ENCODE assay signal across 22 cellular contexts in genomic region chr1:53408013-53408754, GRCh38. TPM values are rescaled to one million over a fixed set of nuclear protein-coding genes. Genes with fewer than 3 reads are reported as not detected.
DNase-seq lines count a peak whose midpoint lies in the region; ATAC-seq, FAIRE-seq and TF ChIP-seq lines count a peak whose summit lies in the region.
"Had no signal": no experiment of that assay in that cellular context is flagged by ENCODE, and none has a peak within 500 bp of the region (broad histone marks: within the 10 kb centered on the region; RNA-seq: fewer than 3 reads in every experiment).

No MANE protein-coding gene starts in this region.

- no peak for FAIRE-seq in pancreas (lab: Jason Lieb, UNC)

- no peak overlapping the region for H3K27ac ChIP-seq in foreskin keratinocyte
- no peak overlapping the region for H3K27ac ChIP-seq in thyroid gland
- no peak overlapping the region for H3K27ac ChIP-seq in gastrocnemius medialis
- H3K27ac ChIP-seq in pancreas, result no peak overlapping the region
- H3K27ac ChIP-seq: prostate gland, suprapubic skin had no signal

- no peaks in the 10 kb centered on the region for H3K36me3 Mint-ChIP-seq in activated naive CD8-positive, alpha-beta T cell
- H3K36me3 Mint-ChIP-seq in activated naive CD8-positive, alpha-beta T cell treated with anti-CD3 and anti-CD28 coated beads for 36 hours, result no peaks in the 10 kb centered on the region

- no peaks in the 10 kb centered on the region for H3K9me3 Mint-ChIP-seq in activated naive CD8-positive, alpha-beta T cell (ENCODE audit: low read depth)
- H3K9me3 Mint-ChIP-seq in activated naive CD8-positive, alpha-beta T cell treated with anti-CD3 and anti-CD28 coated beads for 36 hours, result no peaks in the 10 kb centered on the region
- H3K9me3 Mint-ChIP-seq: dendritic cell treated with granulocyte-macrophage colony-stimulating factor and Interleukin-4, amounts not matched to agents 40 ng/mL and 50 ng/mL, for 4 days had no signal

- TF ChIP-seq POLR2A in thyroid gland (IDR thresholded peaks at IDR 0.05), result no peak
- TF ChIP-seq POLR2A in gastrocnemius medialis (IDR thresholded peaks at IDR 0.05), result no peak

- DNase-seq in activated naive CD8-positive, alpha-beta T cell treated with anti-CD3 and anti-CD28 coated beads for 36 hours, result no peak
- peak; percentile 38 for DNase-seq in T1000 (lab: John Stamatoyannopoulos, UW)
- DNase-seq in foreskin keratinocyte, result no peak
- DNase-seq in ureter (ENCODE audit: low spot score), result peak; percentile 31
- DNase-seq in thyroid gland, result no peak
- no peak for DNase-seq in gastrocnemius medialis
- no peak for DNase-seq in pancreas
- DNase-seq: activated CD4-positive, alpha-beta T cell treated with anti-CD3 and anti-CD28 coated beads, Interleukin-2, amount 50 U/mL, for 1 hour; activated effector memory CD4-positive, alpha-beta T cell treated with anti-CD3 and anti-CD28 coated beads, Interleukin-2, amount 50 U/mL, for 16 hours; hippocampal formation; left cardiac atrium; NCI-H1436; NCI-H345; Right ventricle myocardium superior; T-helper 9 cell had no signal

- H3K4me1 ChIP-seq in foreskin keratinocyte (no peaks in the 10 kb centered on the region), thyroid gland (peaks cover 10 to 35% of the 10 kb centered on the region in 2 donors), gastrocnemius medialis (no peaks in the 10 kb centered on the region), pancreas (no peaks in the 10 kb centered on the region)
- H3K4me1 ChIP-seq: HAP-1, prostate gland, suprapubic skin had no signal

- no peak overlapping the region for H3K4me3 Mint-ChIP-seq in activated naive CD8-positive, alpha-beta T cell
- no peak overlapping the region for H3K4me3 Mint-ChIP-seq in activated naive CD8-positive, alpha-beta T cell treated with anti-CD3 and anti-CD28 coated beads for 36 hours
- H3K4me3 Mint-ChIP-seq: dendritic cell treated with granulocyte-macrophage colony-stimulating factor and Interleukin-4, amounts not matched to agents 40 ng/mL and 50 ng/mL, for 4 days had no signal

- H3K4me1 Mint-ChIP-seq in activated naive CD8-positive, alpha-beta T cell (ENCODE audit: low read depth), result peaks cover 34% of the 10 kb centered on the region
- peaks cover 30% of the 10 kb centered on the region for H3K4me1 Mint-ChIP-seq in activated naive CD8-positive, alpha-beta T cell treated with anti-CD3 and anti-CD28 coated beads for 36 hours

- peak; percentile 13 for ATAC-seq in foreskin keratinocyte
- ATAC-seq in gastrocnemius medialis, result no peak
- no peak for ATAC-seq in pancreas
- ATAC-seq: left cardiac atrium had no signal

- peak overlapping the region; percentile 73 for H3K27ac Mint-ChIP-seq in activated naive CD8-positive, alpha-beta T cell
- no peak overlapping the region for H3K27ac Mint-ChIP-seq in activated naive CD8-positive, alpha-beta T cell treated with anti-CD3 and anti-CD28 coated beads for 36 hours
- H3K27ac Mint-ChIP-seq: dendritic cell treated with granulocyte-macrophage colony-stimulating factor and Interleukin-4, amounts not matched to agents 40 ng/mL and 50 ng/mL, for 4 days had no signal

- 94 to 100% methylated on average over 5 to 6 of the region's 6 CpGs for WGBS in thyroid gland, 2 donors
- WGBS in pancreas, 2 donors, result 73 to 84% methylated on average over 6 of the region's 6 CpGs

- no peak overlapping the region for H3K4me3 ChIP-seq in thyroid gland (replicated peaks in 1 of 3)
- no peak overlapping the region for H3K4me3 ChIP-seq in gastrocnemius medialis
- no peak overlapping the region for H3K4me3 ChIP-seq in pancreas
- H3K4me3 ChIP-seq: HAP-1, prostate gland, suprapubic skin had no signal

- no peaks in the 10 kb centered on the region for H3K36me3 ChIP-seq in thyroid gland
- no peaks in the 10 kb centered on the region for H3K36me3 ChIP-seq in gastrocnemius medialis
- no peaks in the 10 kb centered on the region for H3K36me3 ChIP-seq in pancreas
- H3K36me3 ChIP-seq: HAP-1, prostate gland, suprapubic skin had no signal

- in situ Hi-C loops in gastrocnemius medialis (cut with MboI; ENCODE audit: low sequenced_read_pairs in 4 of 4), result no loop called here

- no peaks in the 10 kb centered on the region for H3K27me3 Mint-ChIP-seq in activated naive CD8-positive, alpha-beta T cell
- H3K27me3 Mint-ChIP-seq in activated naive CD8-positive, alpha-beta T cell treated with anti-CD3 and anti-CD28 coated beads for 36 hours, result no peaks in the 10 kb centered on the region

- peaks cover 52% of the 10 kb centered on the region for H3K27me3 ChIP-seq in foreskin keratinocyte
- H3K27me3 ChIP-seq in thyroid gland, result no peaks in the 10 kb centered on the region
- H3K27me3 ChIP-seq in gastrocnemius medialis, result peaks cover 0 to 10% (median 9%) of the 10 kb centered on the region in 3 donors
- no peaks in the 10 kb centered on the region for H3K27me3 ChIP-seq in pancreas

- intact Hi-C loops in thyroid gland (cut with DNase I) (no loop called here), gastrocnemius medialis (cut with DNase I; ENCODE audit: low total_unique reads) (no loop called here), pancreas (cut with DNase I) (no loop called here)

- TF ChIP-seq CTCF in foreskin keratinocyte (conservative IDR thresholded peaks at IDR 0.05), result no peak
- no peak for TF ChIP-seq CTCF in thyroid gland (IDR thresholded peaks at IDR 0.05)
- TF ChIP-seq CTCF in gastrocnemius medialis (IDR thresholded peaks at IDR 0.05 in 4 of 5, conservative IDR thresholded peaks at IDR 0.05 in 1 of 5), result no peak
- no peak for TF ChIP-seq CTCF in pancreas (IDR thresholded peaks at IDR 0.05)

- H3K9me3 ChIP-seq in thyroid gland (no peaks in the 10 kb centered on the region), gastrocnemius medialis (no peaks in the 10 kb centered on the region), pancreas (no peaks in the 10 kb centered on the region)
- H3K9me3 ChIP-seq: HAP-1, prostate gland, suprapubic skin had no signal

RNA-seq across cellular contexts. Expression of gene DMRTB1, which starts 51.0 kb away (rescaled TPM):
- not detected for total RNA-seq in activated naive CD8-positive, alpha-beta T cell treated with anti-CD3 and anti-CD28 coated beads for 36 hours
- total RNA-seq in foreskin keratinocyte, result not detected in 2 replicates
- polyA plus RNA-seq in foreskin keratinocyte, result not detected in 2 replicates
- total RNA-seq in ureter, result not detected
- under 1 TPM in 1 of 4 donors, not detected in 3; 0.27 TPM for total RNA-seq in thyroid gland
- not detected for total RNA-seq in gastrocnemius medialis
- total RNA-seq in pancreas, result not detected
- polyA plus RNA-seq in pancreas, result not detected
- total RNA-seq: left cardiac atrium, mucosa of gallbladder, Right ventricle myocardium superior, suprapubic skin had no signal
- polyA plus RNA-seq: AG04450 had no signal

Comparison
In these comparisons a context has a peak if more than half of its experiments do, and no peak if none do; other contexts are left out.
1. DNase-seq: peak in T1000 (single experiment) and ureter (single experiment); none in activated naive CD8-positive, alpha-beta T cell treated with anti-CD3 and anti-CD28 coated beads for 36 hours (single experiment), foreskin keratinocyte (0 of 2), thyroid gland (0 of 2), gastrocnemius medialis (0 of 2) and pancreas (0 of 6).